Comparison of ENCODE assay signal across 7 cellular contexts in genomic region chr15:63915888-63916731, GRCh38.
DNase-seq lines count a peak whose midpoint lies in the region; ATAC-seq and TF ChIP-seq lines count a peak whose summit lies in the region.

No MANE protein-coding gene starts in this region.

- H4K8ac ChIP-seq in H9 (replicated peaks; ENCODE audit: insufficient read length, low read depth, low read length): no peak overlapping the region

- H3K36me3 ChIP-seq in heart left ventricle (peaks cover 0 to 15% (median 0%) of the 10 kb centered on the region in 9 donors), testis (ENCODE audit: low read depth, missing control alignments) (no peaks in the 10 kb centered on the region)

- peak overlapping the region in 1 of 2 experiments; percentile 33; a peak in 2 of 5 replicates for H3K4me3 Mint-ChIP-seq in H9

- H4K20me1 ChIP-seq in H9 (ENCODE audit: control insufficient read depth, insufficient read depth, insufficient read length): no peaks in the 10 kb centered on the region

- WGBS in H9 (ENCODE audit: extremely low coverage, insufficient read length, low lambda C conversion rate): no CpG with 5 or more reads among the region's 9 CpGs
- 45 to 57% (median 53%) methylated on average over 9 of the region's 9 CpGs for WGBS in heart left ventricle, 4 donors
- 51 to 57% methylated on average over 7 to 9 of the region's 9 CpGs for WGBS in testis, 2 donors

- H3K4me3 ChIP-seq in heart left ventricle (no peak overlapping the region), testis (no peak overlapping the region)

- H3K23me2 ChIP-seq in H9 (ENCODE audit: insufficient read length, low read depth, low read length, poor library complexity, severe bottlenecking): no peaks in the 10 kb centered on the region

- DNase-seq in H9 (peak; percentile 80), heart left ventricle (no peak), testis (peak; percentile 66)

- H2BK120ac ChIP-seq in H9 (ENCODE audit: low read depth, low read length, poor library complexity, severe bottlenecking): no peak overlapping the region

- H3T11ph ChIP-seq in H9 (ENCODE audit: low read length): no peak overlapping the region

- no peak overlapping the region for H4K91ac ChIP-seq in H9 (ENCODE audit: insufficient read length, low read depth, low read length)

- no peaks in the 10 kb centered on the region for H3K27me3 Mint-ChIP-seq in H9 (ENCODE audit: low read depth)

- no peak overlapping the region for H2AK5ac ChIP-seq in H9 (ENCODE audit: insufficient read length, low read length)

- no peaks in the 10 kb centered on the region for H3K79me2 ChIP-seq in H9 (ENCODE audit: insufficient read depth, low read length)

- H3K9me3 ChIP-seq in H9 (ENCODE audit: control insufficient read depth, low read depth, low read length) (no peaks in the 10 kb centered on the region), heart left ventricle (no peaks in the 10 kb centered on the region), testis (no peaks in the 10 kb centered on the region)

- no peak overlapping the region for H3K56ac ChIP-seq in H9 (ENCODE audit: insufficient read length, low read depth, low read length)

- peaks cover 29 to 43% of the 10 kb centered on the region in 2 experiments for H3K4me1 Mint-ChIP-seq in H9

- no peak overlapping the region for H3K18ac ChIP-seq in H9 (ENCODE audit: insufficient read length, low read depth, low read length)

- H2BK12ac ChIP-seq in H9 (ENCODE audit: insufficient read length, low read depth, low read length): no peak overlapping the region

- no peak overlapping the region for H3K14ac ChIP-seq in H9 (ENCODE audit: insufficient read depth, low read length)

- no peak overlapping the region for H2BK20ac ChIP-seq in H9 (ENCODE audit: low read depth, low read length, poor library complexity, severe bottlenecking)

- ATAC-seq in SK-N-SH treated with all-trans-retinoic acid at 6 μM for 48 hours (peak; percentile 95), heart left ventricle (peak; percentile 15 to 61 (median 20)), GM18502 (IDR thresholded peaks at IDR 0.05; ENCODE audit: poor library complexity, unreplicated experiment) (no peak), HG02840 (IDR thresholded peaks at IDR 0.05; ENCODE audit: low FRiP score, unreplicated experiment) (no peak), GM21515 (IDR thresholded peaks at IDR 0.05; ENCODE audit: unreplicated experiment) (no peak)

- no peak for TF ChIP-seq POLR2A in heart left ventricle (IDR thresholded peaks at IDR 0.05)
- no peak for TF ChIP-seq POLR2A in testis (IDR thresholded peaks at IDR 0.05)

- H2BK5ac ChIP-seq in H9 (ENCODE audit: insufficient read length, low read length): no peak overlapping the region

- peaks cover 4% of the 10 kb centered on the region; the same call in 1 of the 2 replicates for H3K4me1 ChIP-seq in H9 (ENCODE audit: insufficient read depth, low read length)
- H3K4me1 ChIP-seq in heart left ventricle: peaks cover 0 to 46% (median 18%) of the 10 kb centered on the region in 12 donors
- peaks cover 36% of the 10 kb centered on the region for H3K4me1 ChIP-seq in testis

- no peak overlapping the region for H2AFZ ChIP-seq in H9 (ENCODE audit: low read length)

- H3K36me3 Mint-ChIP-seq in H9 (ENCODE audit: insufficient read depth in 1 of 3, low read depth in 3 of 3): no peaks in the 10 kb centered on the region

- peak overlapping the region in 2 of 3 experiments; percentile 26 to 84; a peak in 3 of 7 replicates for H3K27ac Mint-ChIP-seq in H9

- TF ChIP-seq CTCF in H9 (conservative IDR thresholded peaks at IDR 0.05) (peak; percentile 49), heart left ventricle (IDR thresholded peaks at IDR 0.05) (peak in 11 of 12 donors; percentile 9 to 47 (median 33)), testis (IDR thresholded peaks at IDR 0.05) (peak; percentile 4 to 32 (median 31))

- no peaks in the 10 kb centered on the region for H3K9me3 Mint-ChIP-seq in H9

- no peaks in the 10 kb centered on the region for H3K27me3 ChIP-seq in H9 (ENCODE audit: insufficient read depth, low read length)
- no peaks in the 10 kb centered on the region for H3K27me3 ChIP-seq in heart left ventricle
- no peaks in the 10 kb centered on the region for H3K27me3 ChIP-seq in testis

- no peak overlapping the region for H3K9ac ChIP-seq in H9 (ENCODE audit: extremely low read depth, insufficient read length, low read length)

- H3K27ac ChIP-seq in H9 (ENCODE audit: insufficient read length, low read depth, low read length) (no peak overlapping the region), heart left ventricle (peak overlapping the region in 8 of 12 donors; percentile 35 to 84 (median 71)), testis (no peak overlapping the region)

- H3K4me2 ChIP-seq in H9 (ENCODE audit: insufficient read depth, insufficient read length, low read length): no peak overlapping the region

- intact Hi-C loops in heart left ventricle (cut with DNase I): loop anchor here in 6 of 10 donors (5.0 to 10.0 kb wide), 2 partner anchors 129 to 131 kb away; partner anchors contain the start of gene DAPK2 (in 6 of the 6)
- intact Hi-C loops in testis (cut with DNase I; ENCODE audit: low total_unique reads): no loop called here

- H3K23ac ChIP-seq in H9 (ENCODE audit: insufficient read length, low read depth, low read length): no peak overlapping the region

- H3K4ac ChIP-seq in H9 (ENCODE audit: low read depth, low read length): no peak overlapping the region

- H4K5ac ChIP-seq in H9 (ENCODE audit: insufficient read length, low read depth, low read length): no peak overlapping the region

- no peak overlapping the region for H2BK15ac ChIP-seq in H9 (ENCODE audit: low read depth, low read length)

- no peaks in the 10 kb centered on the region for H3K79me1 ChIP-seq in H9 (ENCODE audit: insufficient read depth, low read depth, low read length, poor library complexity, severe bottlenecking)

TF ChIP-seq in SK-N-SH treated with all-trans-retinoic acid at 6 μM for 48 hours, 23 proteins besides CTCF, POLR2A, EP300 and RAD21:
- TF ChIP-seq PATZ1 (CRISPR knock-in tag; IDR thresholded peaks at IDR 0.05; ENCODE audit: borderline replicate concordance): no peak
- TF ChIP-seq OSR1 (CRISPR knock-in tag; IDR thresholded peaks at IDR 0.05): no peak
- TF ChIP-seq ZFP3 (CRISPR knock-in tag; IDR thresholded peaks at IDR 0.05): no peak
- TF ChIP-seq ESRRG (CRISPR knock-in tag; IDR thresholded peaks at IDR 0.05): no peak
- no peak for TF ChIP-seq RARB (CRISPR knock-in tag; IDR thresholded peaks at IDR 0.05)
- TF ChIP-seq ISL1 (CRISPR knock-in tag; IDR thresholded peaks at IDR 0.05): no peak

Comparison
In these comparisons a context has a peak if more than half of its experiments do, and no peak if none do; other contexts are left out.
1. DNase-seq: peak in H9 (single experiment) and testis (single experiment); none in heart left ventricle (0 of 5).
2. H3K27ac ChIP-seq: peak in heart left ventricle (8 of 12); none in H9 (single experiment) and testis (0 of 2).
3. ATAC-seq: peak in SK-N-SH treated with all-trans-retinoic acid at 6 μM for 48 hours (single experiment) and heart left ventricle (4 of 4); none in GM18502 (single experiment), HG02840 (single experiment) and GM21515 (single experiment).
4. Peak in every context shown above with its lines, with median percentiles within 50 percentile points of each other: CTCF ChIP-seq.